ENCODE assay signal across 9 cellular contexts in the genomic region with DNA sequence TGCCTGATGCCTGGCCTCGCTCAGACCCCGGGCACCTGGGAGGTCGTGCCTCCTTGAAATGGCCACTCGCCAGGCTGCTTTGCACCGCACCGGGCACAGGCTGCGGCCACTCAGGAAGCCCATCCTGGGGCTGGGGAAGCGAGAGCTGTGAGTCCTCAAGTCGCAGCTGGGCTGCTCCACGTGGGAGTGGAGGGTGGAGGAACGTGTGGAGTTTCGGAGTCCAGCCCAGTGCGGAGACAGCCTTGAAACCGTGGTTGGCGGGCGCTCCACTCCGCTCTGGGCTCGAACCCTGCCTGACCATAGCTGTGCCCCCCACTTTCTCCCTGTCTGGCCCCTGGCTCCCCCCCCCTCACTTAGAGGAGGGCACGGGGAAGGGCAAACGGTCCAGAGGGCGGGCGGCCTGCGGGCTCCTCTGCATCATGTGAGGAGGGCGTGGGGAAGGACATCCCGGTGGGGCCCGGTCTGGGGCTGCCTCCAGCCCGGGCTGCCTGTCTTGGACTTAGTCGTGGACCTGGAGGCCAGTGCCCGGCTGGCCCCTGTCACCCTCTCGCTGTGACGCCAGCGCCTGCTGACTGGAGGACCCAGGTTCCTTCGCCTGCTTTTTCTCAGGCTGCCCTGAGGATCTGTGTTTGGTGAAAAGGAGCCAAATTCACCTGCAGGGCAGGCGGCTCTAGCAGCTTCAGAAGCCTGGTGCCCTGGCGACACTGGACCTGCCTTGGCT. TPM values are rescaled to one million over a fixed set of nuclear protein-coding genes. Genes with fewer than 3 reads are reported as not detected.
DNase-seq lines count a peak whose midpoint lies in the region; ATAC-seq and TF ChIP-seq lines count a peak whose summit lies in the region.
"Had no signal": no experiment of that assay in that cellular context is flagged by ENCODE, and none has a peak within 500 bp of the region (broad histone marks: within the 10 kb centered on the region; RNA-seq: fewer than 3 reads in every experiment).

No MANE protein-coding gene starts in this region.

- TF ChIP-seq CTCF in chondrocyte (IDR thresholded peaks at IDR 0.05) = no peak
- no peak for TF ChIP-seq CTCF in uterus (IDR thresholded peaks at IDR 0.05)

- H3K27me3 Mint-ChIP-seq in activated naive CD4-positive, alpha-beta T cell treated with anti-CD3 and anti-CD28 coated beads, Interleukin-2, amount 50 U/mL, for 24 hours = no peaks in the 10 kb centered on the region
- H3K27me3 Mint-ChIP-seq in chondrocyte (ENCODE audit: low read depth) = no peaks in the 10 kb centered on the region
- H3K27me3 Mint-ChIP-seq in memory B cell = no peaks in the 10 kb centered on the region

- no peak for TF ChIP-seq POLR2A in uterus (IDR thresholded peaks at IDR 0.05)

- H3K27ac Mint-ChIP-seq in activated naive CD4-positive, alpha-beta T cell treated with anti-CD3 and anti-CD28 coated beads, Interleukin-2, amount 50 U/mL, for 24 hours = no peak overlapping the region
- H3K27ac Mint-ChIP-seq in chondrocyte (ENCODE audit: unreplicated experiment) (no peak overlapping the region), memory B cell (peak overlapping the region; percentile 91)

- no peaks in the 10 kb centered on the region for H3K27me3 ChIP-seq in uterus

- no peaks in the 10 kb centered on the region for H3K36me3 ChIP-seq in uterus

- H3K4me1 ChIP-seq in uterus = peaks cover 0 to 38% of the 10 kb centered on the region in 2 donors

- H3K27ac ChIP-seq in uterus = no peak overlapping the region

- no peak for DNase-seq in activated naive CD4-positive, alpha-beta T cell treated with anti-CD3 and anti-CD28 coated beads, Interleukin-2, amount 50 U/mL, for 16 hours
- no peak for DNase-seq in chondrocyte (ENCODE audit: low spot score)
- no peak for DNase-seq in memory B cell (ENCODE audit: low spot score in 2 of 2)
- DNase-seq in uterus = no peak
- DNase-seq in NAMALWA (ENCODE audit: low spot score) = no peak
- no peak for DNase-seq in AML-193 (lab: John Stamatoyannopoulos, UW)

- no peaks in the 10 kb centered on the region for H3K9me3 Mint-ChIP-seq in activated naive CD4-positive, alpha-beta T cell treated with anti-CD3 and anti-CD28 coated beads, Interleukin-2, amount 50 U/mL, for 24 hours
- H3K9me3 Mint-ChIP-seq in chondrocyte (ENCODE audit: low read depth) = no peaks in the 10 kb centered on the region
- H3K9me3 Mint-ChIP-seq in memory B cell = no peaks in the 10 kb centered on the region

- H3K9me3 ChIP-seq in uterus = no peaks in the 10 kb centered on the region

- H3K36me3 Mint-ChIP-seq in activated naive CD4-positive, alpha-beta T cell treated with anti-CD3 and anti-CD28 coated beads, Interleukin-2, amount 50 U/mL, for 24 hours = peaks cover 4% of the 10 kb centered on the region
- H3K36me3 Mint-ChIP-seq in chondrocyte (ENCODE audit: low read depth) (peaks cover 10% of the 10 kb centered on the region), memory B cell (peaks cover 10% of the 10 kb centered on the region)

- intact Hi-C loops in uterus (cut with DNase I; ENCODE audit: low total_unique reads) = no loop called here

- H3K4me3 Mint-ChIP-seq in activated naive CD4-positive, alpha-beta T cell treated with anti-CD3 and anti-CD28 coated beads, Interleukin-2, amount 50 U/mL, for 24 hours = peak overlapping the region; percentile 98
- H3K4me3 Mint-ChIP-seq in chondrocyte (ENCODE audit: unreplicated experiment) (peak overlapping the region; percentile 90), memory B cell (peak overlapping the region; percentile 94)

- peak overlapping the region; percentile 57 to 73 for H3K4me3 ChIP-seq in uterus

- peaks cover 35% of the 10 kb centered on the region for H3K4me1 Mint-ChIP-seq in activated naive CD4-positive, alpha-beta T cell treated with anti-CD3 and anti-CD28 coated beads, Interleukin-2, amount 50 U/mL, for 24 hours
- H3K4me1 Mint-ChIP-seq in chondrocyte (ENCODE audit: low read depth) (peaks cover 31% of the 10 kb centered on the region), memory B cell (peaks cover 27% of the 10 kb centered on the region)

- ATAC-seq in memory B cell (ENCODE audit: low read depth) (no peak), GM19455 (IDR thresholded peaks at IDR 0.05; ENCODE audit: unreplicated experiment) (no peak)

RNA-seq across cellular contexts. Expression of gene UBE2I, which starts 2.5 kb away (rescaled TPM):
- 97.9 to 110 TPM (median 105 TPM) in 3 replicates for total RNA-seq in chondrocyte
- total RNA-seq in uterus = 100 to 1,000 TPM in 1 of 4 donors, 10 to 100 TPM in 3; 25.9 to 133 (median 63.0) TPM

RNA-seq across cellular contexts. Expression of gene BAIAP3, which starts 21.5 kb away (rescaled TPM):
- total RNA-seq in chondrocyte (0.36 to 1.7 TPM (median 1.5 TPM) in 3 replicates), uterus (1 to 10 TPM in 3 of 4 donors, under 1 TPM in 1; 0.59 to 5.5 (median 3.5) TPM)

RNA-seq across cellular contexts. Expression of gene TSR3, which starts 39.8 kb away (rescaled TPM):
- total RNA-seq in chondrocyte (52.2 to 56.8 TPM (median 56.0 TPM) in 3 replicates), uterus (100 to 1,000 TPM in 1 of 4 donors, 10 to 100 TPM in 3; 15.9 to 101 (median 30.8) TPM)

RNA-seq across cellular contexts. Expression of gene GNPTG, which starts 39.8 kb away (rescaled TPM):
- total RNA-seq in chondrocyte (58.3 to 68.4 TPM (median 60.7 TPM) in 3 replicates), uterus (10 to 100 TPM; 28.4 to 95.9 (median 48.6) TPM)

RNA-seq across cellular contexts. Expression of gene TPSD1, which starts 56.0 kb away (rescaled TPM):
- total RNA-seq in chondrocyte (not detected in 3 replicates), uterus (1 to 10 TPM in 1 of 4 donors, under 1 TPM in 1, not detected in 2; 0.52 to 2.8 TPM)
- total RNA-seq: M059J had no signal
